ENCODE assay signal across 8 cellular contexts in the genomic region with DNA sequence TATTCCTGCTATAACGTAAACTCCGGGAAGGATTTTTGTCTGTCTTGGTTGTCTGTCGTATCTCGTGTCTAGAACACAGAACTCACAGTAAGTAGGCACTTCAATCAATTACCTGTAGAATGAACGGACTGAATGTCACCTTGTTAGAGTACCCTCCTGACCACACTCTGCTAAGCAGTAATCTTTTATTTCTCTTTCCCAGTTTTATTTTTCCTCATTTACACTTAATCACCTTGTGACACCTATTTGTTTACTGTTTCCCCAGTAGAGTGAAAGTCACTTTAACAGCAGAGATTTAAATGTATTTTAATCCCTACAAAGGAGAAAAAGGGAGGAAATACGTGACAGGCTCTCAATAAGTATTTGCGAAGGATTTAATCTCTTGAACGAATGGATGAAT. TPM values are rescaled to one million over a fixed set of nuclear protein-coding genes. Genes with fewer than 3 reads are reported as not detected.
A peak's percentile ranks its signal among the peaks of the same experiment; 100 is the strongest.
DNase-seq lines count a peak whose midpoint lies in the region; ATAC-seq and TF ChIP-seq lines count a peak whose summit lies in the region.

No MANE protein-coding gene starts in this region.

- no peak for DNase-seq in T-helper 2 cell treated with Interferon-gamma antibody and Interleukin-4, amounts not matched to agents 5 μg/mL and 100 μg/mL, for 36 hours (ENCODE audit: low spot score)
- DNase-seq in T-helper 2 cell (no peak), inferior parietal cortex (ENCODE audit: extremely low spot score) (peak; percentile 12), testis (no peak), NCI-H1092 (lab: John Stamatoyannopoulos, UW) (no peak), hippocampal formation (lab: John Stamatoyannopoulos, UW) (no peak)
- DNase-seq in activated CD4-positive, alpha-beta memory T cell treated with anti-CD3 and anti-CD28 coated beads for 36 hours, result no peak

- H3K4me3 Mint-ChIP-seq in T-helper 2 cell treated with Interferon-gamma antibody and Interleukin-4, amounts not matched to agents 5 μg/mL and 100 μg/mL, for 36 hours, result peak overlapping the region; percentile 77
- H3K4me3 Mint-ChIP-seq in activated CD4-positive, alpha-beta memory T cell treated with anti-CD3 and anti-CD28 coated beads for 36 hours, result peak overlapping the region; percentile 73

- no peaks in the 10 kb centered on the region for H3K36me3 ChIP-seq in testis (ENCODE audit: low read depth, missing control alignments)

- no peak for TF ChIP-seq POLR2A in testis (IDR thresholded peaks at IDR 0.05)

- H3K27ac ChIP-seq in testis, result peak overlapping the region; percentile 82 to 90

- peak overlapping the region; percentile 77 to 97 for H3K4me3 ChIP-seq in testis

- no peaks in the 10 kb centered on the region for H3K36me3 Mint-ChIP-seq in T-helper 2 cell treated with Interferon-gamma antibody and Interleukin-4, amounts not matched to agents 5 μg/mL and 100 μg/mL, for 36 hours (ENCODE audit: low read depth)
- no peaks in the 10 kb centered on the region for H3K36me3 Mint-ChIP-seq in activated CD4-positive, alpha-beta memory T cell treated with anti-CD3 and anti-CD28 coated beads for 36 hours

- peaks cover 8% of the 10 kb centered on the region for H3K4me1 Mint-ChIP-seq in T-helper 2 cell treated with Interferon-gamma antibody and Interleukin-4, amounts not matched to agents 5 μg/mL and 100 μg/mL, for 36 hours (ENCODE audit: low read depth)
- peaks cover 10% of the 10 kb centered on the region for H3K4me1 Mint-ChIP-seq in activated CD4-positive, alpha-beta memory T cell treated with anti-CD3 and anti-CD28 coated beads for 36 hours (ENCODE audit: low read depth)

- H3K9me3 ChIP-seq in testis, result no peaks in the 10 kb centered on the region

- no peak for TF ChIP-seq CTCF in testis (IDR thresholded peaks at IDR 0.05)

- no peak overlapping the region for H3K27ac Mint-ChIP-seq in T-helper 2 cell treated with Interferon-gamma antibody and Interleukin-4, amounts not matched to agents 5 μg/mL and 100 μg/mL, for 36 hours
- H3K27ac Mint-ChIP-seq in activated CD4-positive, alpha-beta memory T cell treated with anti-CD3 and anti-CD28 coated beads for 36 hours, result no peak overlapping the region

- H3K27me3 Mint-ChIP-seq in T-helper 2 cell treated with Interferon-gamma antibody and Interleukin-4, amounts not matched to agents 5 μg/mL and 100 μg/mL, for 36 hours (ENCODE audit: low read depth), result peaks cover 17% of the 10 kb centered on the region
- H3K27me3 Mint-ChIP-seq in activated CD4-positive, alpha-beta memory T cell treated with anti-CD3 and anti-CD28 coated beads for 36 hours, result peaks cover 1% of the 10 kb centered on the region

- POLR2A ChIA-PET in activated CD4-positive, alpha-beta memory T cell treated with anti-CD3 and anti-CD28 coated beads for 36 hours (lab: Charles Lee), result interaction anchor here (0.9 kb wide), 1 partner anchor 164 kb away, joined by 3 read pairs; no protein-coding TSS in a partner anchor

- no peaks in the 10 kb centered on the region for H3K27me3 ChIP-seq in testis

- CTCF ChIA-PET in activated CD4-positive, alpha-beta memory T cell treated with anti-CD3 and anti-CD28 coated beads for 36 hours (lab: Charles Lee), result interaction anchor here (1.8 to 2.0 kb wide), 3 partner anchors 14 to 301 kb away, joined by 5 to 17 read pairs (median 7); no protein-coding TSS in a partner anchor

- no peaks in the 10 kb centered on the region for H3K9me3 Mint-ChIP-seq in T-helper 2 cell treated with Interferon-gamma antibody and Interleukin-4, amounts not matched to agents 5 μg/mL and 100 μg/mL, for 36 hours
- no peaks in the 10 kb centered on the region for H3K9me3 Mint-ChIP-seq in activated CD4-positive, alpha-beta memory T cell treated with anti-CD3 and anti-CD28 coated beads for 36 hours

- peaks cover 6% of the 10 kb centered on the region for H3K4me1 ChIP-seq in testis

- intact Hi-C loops in activated CD4-positive, alpha-beta memory T cell treated with anti-CD3 and anti-CD28 coated beads for 36 hours (cut with micrococcal nuclease), result loop anchor here (1.0 to 5.0 kb wide), 4 partner anchors 164 to 645 kb away; partner anchors contain the start of genes C2orf76 and DBI
- intact Hi-C loops in testis (cut with DNase I; ENCODE audit: low total_unique reads), result no loop called here

- WGBS in testis, 2 donors, result 14 to 19% methylated on average over 8 of the region's 8 CpGs

- no peak for ATAC-seq in HG03354 (IDR thresholded peaks at IDR 0.05; ENCODE audit: poor library complexity, severe bottlenecking, unreplicated experiment)

RNA-seq across cellular contexts. Expression of gene EPB41L5, which starts 0.5 kb away (rescaled TPM):
- 1 to 10 TPM; 2.5 to 2.7 TPM for total RNA-seq in activated CD4-positive, alpha-beta memory T cell treated with anti-CD3 and anti-CD28 coated beads for 36 hours
- 10 to 100 TPM; 62.7 to 73.6 TPM for total RNA-seq in testis
- 56.8 TPM for polyA plus RNA-seq in testis (ENCODE audit: insufficient read depth, low read depth, low replicate concordance)

Comparison
In these comparisons a context has a peak if more than half of its experiments do, and no peak if none do; other contexts are left out.
1. RNA of gene EPB41L5, which starts 0.5 kb away (total RNA-seq): 62.7 to 73.6 TPM in testis; 2.5 to 2.7 TPM in activated CD4-positive, alpha-beta memory T cell treated with anti-CD3 and anti-CD28 coated beads for 36 hours; every median in the first group is over 10 times any median in the second.